23 cellular contexts compared by ENCODE assay signal in genomic region chr15:38459480-38459879, GRCh38.
"Had no signal": no experiment of that assay in that cellular context is flagged by ENCODE, and none has a peak within 500 bp of the region (broad histone marks: within the 10 kb centered on the region; RNA-seq: fewer than 3 reads in every experiment).

No MANE protein-coding gene starts in this region.

- H2AFZ ChIP-seq: hepatocyte had no signal

- H3K4me3 Mint-ChIP-seq: memory B cell, mesothelial cell of epicardium, natural killer cell had no signal

- H3K36me3 Mint-ChIP-seq: natural killer cell had no signal

- ATAC-seq: left cardiac atrium, natural killer cell, upper lobe of right lung had no signal

- H3K27me3 ChIP-seq: dorsolateral prefrontal cortex, hepatocyte, ovary, right atrium auricular region, sigmoid colon, tibial artery, upper lobe of right lung, vagina had no signal

- DNase-seq: dorsolateral prefrontal cortex; effector CD8-positive, alpha-beta T cell; foreskin melanocyte; head of caudate nucleus; kidney; left cardiac atrium; left ventricle myocardium inferior; lower lobe of right lung; natural killer cell; nucleus accumbens; ovary; sigmoid colon; stimulated activated CD4-positive, alpha-beta T cell treated with anti-CD3 and anti-CD28 coated beads, Interleukin-12 subunit alpha, Interleukin-12 subunit beta, amount 100 ng/mL, for 4 hours; stimulated activated naive CD4-positive, alpha-beta T cell treated with Interleukin-2 at 50 U/mL for 16 hours; tibial artery; upper lobe of right lung had no signal

- H3K4me2 ChIP-seq: hepatocyte had no signal

- H3K27me3 Mint-ChIP-seq: memory B cell had no signal

- H3K9me3 Mint-ChIP-seq: memory B cell, mesothelial cell of epicardium, natural killer cell, neural crest cell had no signal

- H3K9me3 ChIP-seq: left ventricle myocardium inferior, lower lobe of right lung, ovary, right atrium auricular region, sigmoid colon, tibial artery, upper lobe of right lung, vagina had no signal

- H3K27ac ChIP-seq: dorsolateral prefrontal cortex, hepatocyte, left ventricle myocardium inferior, lower lobe of right lung, ovary, right atrium auricular region, sigmoid colon, skin epidermis, tibial artery, upper lobe of right lung, vagina had no signal

- H3K36me3 ChIP-seq: left ventricle myocardium inferior, ovary, right atrium auricular region, sigmoid colon, upper lobe of right lung, vagina had no signal

- H3K27ac Mint-ChIP-seq: memory B cell, mesothelial cell of epicardium, natural killer cell had no signal

- H3K4me3 ChIP-seq: dorsolateral prefrontal cortex, hepatocyte, left ventricle myocardium inferior, lower lobe of right lung, ovary, right atrium auricular region, sigmoid colon, skin epidermis, tibial artery, upper lobe of right lung, vagina had no signal
